10 cellular contexts compared by ENCODE assay signal in the genomic region with DNA sequence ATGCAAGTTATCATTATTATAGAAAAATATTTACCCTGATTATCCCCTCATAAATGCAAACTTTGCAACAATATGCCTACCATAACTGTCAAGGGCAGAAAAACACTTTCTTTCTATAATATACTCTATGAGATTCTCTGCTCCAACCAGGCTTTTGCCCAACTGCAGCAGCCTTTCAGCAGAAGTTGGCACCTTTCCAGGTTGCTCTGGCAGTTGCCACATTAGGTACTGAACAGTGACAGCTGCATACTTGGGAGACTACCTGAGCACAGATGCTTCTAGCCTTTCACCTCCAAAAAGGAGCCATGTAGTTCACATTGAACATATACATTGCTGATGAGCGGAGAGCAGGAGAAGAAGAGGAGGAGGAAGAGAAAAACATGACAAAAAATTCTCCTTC.
DNase-seq lines count a peak whose midpoint lies in the region; ATAC-seq, FAIRE-seq and TF ChIP-seq lines count a peak whose summit lies in the region.
"Had no signal": no experiment of that assay in that cellular context is flagged by ENCODE, and none has a peak within 500 bp of the region (broad histone marks: within the 10 kb centered on the region; RNA-seq: fewer than 3 reads in every experiment).

No MANE protein-coding gene starts in this region.

- CTCF ChIA-PET in activated CD8-positive, alpha-beta T cell treated with anti-CD3 and anti-CD28 coated beads for 36 hours (lab: Charles Lee), result no interaction called here
- CTCF ChIA-PET in activated CD8-positive, alpha-beta T cell treated with anti-CD3 and anti-CD28 coated beads, Interleukin-2, amount 10 ng/mL, durations not matched to agents 7 days and 5 days (lab: Charles Lee), result no interaction called here

- POLR2A ChIA-PET in activated CD8-positive, alpha-beta T cell treated with anti-CD3 and anti-CD28 coated beads for 36 hours (lab: Charles Lee), result no interaction called here
- POLR2A ChIA-PET in activated CD8-positive, alpha-beta T cell treated with anti-CD3 and anti-CD28 coated beads, Interleukin-2, amount 10 ng/mL, durations not matched to agents 7 days and 5 days (lab: Charles Lee), result no interaction called here

- no peak overlapping the region for H3K4me3 Mint-ChIP-seq in activated CD8-positive, alpha-beta T cell treated with anti-CD3 and anti-CD28 coated beads for 36 hours
- no peak overlapping the region for H3K4me3 Mint-ChIP-seq in activated CD8-positive, alpha-beta T cell treated with anti-CD3 and anti-CD28 coated beads, Interleukin-2, amount 10 ng/mL, durations not matched to agents 7 days and 5 days
- H3K4me3 Mint-ChIP-seq: stimulated activated effector memory CD8-positive, alpha-beta T cell treated with anti-CD3 and anti-CD28 coated beads, Interleukin-12 subunit alpha, Interleukin-12 subunit beta, amount 100 ng/mL, for 72 hours; WTC11 had no signal

- no peaks in the 10 kb centered on the region for H3K36me3 Mint-ChIP-seq in activated CD8-positive, alpha-beta T cell treated with anti-CD3 and anti-CD28 coated beads for 36 hours (ENCODE audit: low read depth)
- no peaks in the 10 kb centered on the region for H3K36me3 Mint-ChIP-seq in activated CD8-positive, alpha-beta T cell treated with anti-CD3 and anti-CD28 coated beads, Interleukin-2, amount 10 ng/mL, durations not matched to agents 7 days and 5 days (ENCODE audit: low read depth)
- H3K36me3 Mint-ChIP-seq: stimulated activated effector memory CD8-positive, alpha-beta T cell treated with anti-CD3 and anti-CD28 coated beads, Interleukin-12 subunit alpha, Interleukin-12 subunit beta, amount 100 ng/mL, for 72 hours; WTC11 had no signal

- peak; percentile 2 for DNase-seq in activated CD8-positive, alpha-beta T cell treated with anti-CD3 and anti-CD28 coated beads for 36 hours
- no peak for DNase-seq in activated CD8-positive, alpha-beta T cell treated with anti-CD3 and anti-CD28 coated beads, Interleukin-2, amount 10 ng/mL, durations not matched to agents 7 days and 5 days
- DNase-seq in NCI-H2171 (lab: John Stamatoyannopoulos, UW) (peak; percentile 39), cerebellar cortex (ENCODE audit: low spot score) (peak; percentile 64), urothelium cell line (ENCODE audit: low spot score) (peak; percentile 8), SIG-M5 treated with dmso at 0.1 percent for 504 hours (lab: John Stamatoyannopoulos, UW; ENCODE audit: unreplicated experiment) (no peak)
- DNase-seq in activated naive CD4-positive, alpha-beta T cell (lab: John Stamatoyannopoulos, UW), result no peak

- no peaks in the 10 kb centered on the region for H3K27me3 Mint-ChIP-seq in activated CD8-positive, alpha-beta T cell treated with anti-CD3 and anti-CD28 coated beads for 36 hours
- no peaks in the 10 kb centered on the region for H3K27me3 Mint-ChIP-seq in activated CD8-positive, alpha-beta T cell treated with anti-CD3 and anti-CD28 coated beads, Interleukin-2, amount 10 ng/mL, durations not matched to agents 7 days and 5 days (ENCODE audit: low read depth)

- intact Hi-C loops in activated CD8-positive, alpha-beta T cell treated with anti-CD3 and anti-CD28 coated beads for 36 hours (cut with micrococcal nuclease), result loop anchor here (5.0 kb wide), 1 partner anchor 318 kb away; no protein-coding TSS in a partner anchor

- H3K27ac Mint-ChIP-seq in activated CD8-positive, alpha-beta T cell treated with anti-CD3 and anti-CD28 coated beads for 36 hours, result no peak overlapping the region
- H3K27ac Mint-ChIP-seq in activated CD8-positive, alpha-beta T cell treated with anti-CD3 and anti-CD28 coated beads, Interleukin-2, amount 10 ng/mL, durations not matched to agents 7 days and 5 days, result no peak overlapping the region
- H3K27ac Mint-ChIP-seq: stimulated activated effector memory CD8-positive, alpha-beta T cell treated with anti-CD3 and anti-CD28 coated beads, Interleukin-12 subunit alpha, Interleukin-12 subunit beta, amount 100 ng/mL, for 72 hours; WTC11 had no signal

- H3K9me3 Mint-ChIP-seq in activated CD8-positive, alpha-beta T cell treated with anti-CD3 and anti-CD28 coated beads for 36 hours, result no peaks in the 10 kb centered on the region
- no peaks in the 10 kb centered on the region for H3K9me3 Mint-ChIP-seq in activated CD8-positive, alpha-beta T cell treated with anti-CD3 and anti-CD28 coated beads, Interleukin-2, amount 10 ng/mL, durations not matched to agents 7 days and 5 days (ENCODE audit: insufficient read depth)
- H3K9me3 Mint-ChIP-seq: stimulated activated effector memory CD8-positive, alpha-beta T cell treated with anti-CD3 and anti-CD28 coated beads, Interleukin-12 subunit alpha, Interleukin-12 subunit beta, amount 100 ng/mL, for 72 hours; WTC11 had no signal

- TF ChIP-seq CTCF in activated CD8-positive, alpha-beta T cell treated with anti-CD3 and anti-CD28 coated beads for 36 hours (IDR thresholded peaks at IDR 0.05), result no peak

- no peaks in the 10 kb centered on the region for H3K4me1 Mint-ChIP-seq in activated CD8-positive, alpha-beta T cell treated with anti-CD3 and anti-CD28 coated beads for 36 hours (ENCODE audit: low read depth)
- no peaks in the 10 kb centered on the region for H3K4me1 Mint-ChIP-seq in activated CD8-positive, alpha-beta T cell treated with anti-CD3 and anti-CD28 coated beads, Interleukin-2, amount 10 ng/mL, durations not matched to agents 7 days and 5 days (ENCODE audit: low read depth)
- H3K4me1 Mint-ChIP-seq: stimulated activated effector memory CD8-positive, alpha-beta T cell treated with anti-CD3 and anti-CD28 coated beads, Interleukin-12 subunit alpha, Interleukin-12 subunit beta, amount 100 ng/mL, for 72 hours; WTC11 had no signal

- no peak for ATAC-seq in activated CD8-positive, alpha-beta T cell treated with anti-CD3 and anti-CD28 coated beads for 36 hours
- ATAC-seq in activated CD8-positive, alpha-beta T cell treated with anti-CD3 and anti-CD28 coated beads, Interleukin-2, amount 10 ng/mL, durations not matched to agents 7 days and 5 days, result no peak
- ATAC-seq in HG02642 (IDR thresholded peaks at IDR 0.05; ENCODE audit: poor library complexity, unreplicated experiment), result no peak
- ATAC-seq: stimulated activated effector memory CD8-positive, alpha-beta T cell treated with anti-CD3 and anti-CD28 coated beads, Interleukin-12 subunit alpha, Interleukin-12 subunit beta, amount 100 ng/mL, for 72 hours; WTC11 had no signal

- FAIRE-seq in urothelium cell line (lab: Jason Lieb, UNC), result no peak

Comparison
In these comparisons a context has a peak if more than half of its experiments do, and no peak if none do; other contexts are left out.
1. DNase-seq: peak in activated CD8-positive, alpha-beta T cell treated with anti-CD3 and anti-CD28 coated beads for 36 hours (single experiment), NCI-H2171 (single experiment), cerebellar cortex (single experiment) and urothelium cell line (single experiment); none in activated CD8-positive, alpha-beta T cell treated with anti-CD3 and anti-CD28 coated beads, Interleukin-2, amount 10 ng/mL, durations not matched to agents 7 days and 5 days (single experiment), SIG-M5 treated with dmso at 0.1 percent for 504 hours (single experiment) and activated naive CD4-positive, alpha-beta T cell (0 of 4).